8 cellular contexts compared by ENCODE assay signal in the genomic region with DNA sequence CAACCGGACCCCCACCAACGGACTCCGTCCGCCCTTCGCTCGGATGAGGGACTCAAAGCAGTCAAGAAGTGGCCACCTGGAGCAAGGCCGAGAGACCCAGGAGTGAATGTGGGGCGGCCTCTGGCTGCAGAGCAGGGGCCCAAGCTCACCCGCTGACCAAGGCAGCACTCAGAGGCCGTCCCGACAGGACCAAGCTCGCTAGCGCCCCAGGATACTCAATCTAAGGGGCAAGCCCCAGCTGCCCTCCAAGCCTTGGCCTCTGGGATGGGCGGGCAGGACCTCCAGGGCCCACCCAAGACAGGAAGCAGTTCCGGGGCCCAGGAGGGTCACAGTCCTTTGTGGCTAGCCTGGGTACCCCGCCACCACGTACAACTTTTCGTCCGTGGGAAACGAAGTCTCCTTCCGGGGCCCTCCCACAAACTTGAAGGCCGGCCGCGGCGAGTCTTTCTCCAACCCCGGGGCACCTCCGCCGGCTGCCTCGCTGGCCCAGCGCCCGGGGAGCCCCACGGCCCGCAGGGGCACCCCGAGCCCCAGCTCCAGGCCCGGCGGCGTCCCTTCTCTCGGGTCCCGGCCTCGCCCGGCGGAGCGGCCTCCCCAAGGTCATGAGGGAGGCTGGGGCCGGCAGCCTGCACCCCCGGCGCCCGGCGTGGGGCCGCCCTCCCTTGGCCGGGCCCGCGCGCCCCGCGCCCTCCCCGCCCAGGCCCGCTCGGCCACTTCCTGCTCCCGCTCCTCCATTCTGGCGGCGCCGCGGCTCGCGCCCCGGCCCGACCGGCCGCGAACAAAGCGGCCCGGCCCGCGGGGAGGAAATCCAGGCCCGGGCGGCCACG. TPM values are rescaled to one million over a fixed set of nuclear protein-coding genes. Genes with fewer than 3 reads are reported as not detected.
A peak's percentile ranks its signal among the peaks of the same experiment; 100 is the strongest.
DNase-seq lines count a peak whose midpoint lies in the region; ATAC-seq, FAIRE-seq and TF ChIP-seq lines count a peak whose summit lies in the region.

No MANE protein-coding gene starts in this region.

- H3K4me3 ChIP-seq in KMS-11 (IDR thresholded peaks at IDR 0.05; ENCODE audit: insufficient read depth, low read depth, low read length) (no peak overlapping the region), astrocyte (ENCODE audit: insufficient read depth, low read depth, low read length) (peak overlapping the region; percentile 87)

- TF ChIP-seq CTCF in AG09319 (IDR thresholded peaks at IDR 0.05; ENCODE audit: low read depth, low read length) (peak; percentile 7), KMS-11 (conservative IDR thresholded peaks at IDR 0.05; ENCODE audit: low read depth, low read length) (no peak), astrocyte (IDR thresholded peaks at IDR 0.05; ENCODE audit: insufficient read depth, low read depth, low read length) (no peak)

- H3K9ac ChIP-seq in KMS-11 (peak overlapping the region; percentile 37; the same call in 1 of the 2 replicates), astrocyte (ENCODE audit: low read length) (peak overlapping the region; percentile 89)

- no peaks in the 10 kb centered on the region for H3K9me3 ChIP-seq in astrocyte (ENCODE audit: insufficient read depth, low read depth, low read length)

- H2AFZ ChIP-seq in KMS-11 (ENCODE audit: low read depth) (no peak overlapping the region), astrocyte (ENCODE audit: low read depth, low read length) (peak overlapping the region; percentile 18)

- H3K27me3 Mint-ChIP-seq in astrocyte (ENCODE audit: low read depth, unreplicated experiment) (no peaks in the 10 kb centered on the region), immature natural killer cell (ENCODE audit: low read depth in 3 of 3) (peaks cover 2 to 11% (median 4%) of the 10 kb centered on the region in 3 donors)

- H3K4me1 Mint-ChIP-seq in astrocyte (ENCODE audit: low read depth, unreplicated experiment) = peaks cover 25% of the 10 kb centered on the region
- peaks cover 39 to 41% of the 10 kb centered on the region in 2 donors for H3K4me1 Mint-ChIP-seq in immature natural killer cell

- no peak overlapping the region for H3K27ac ChIP-seq in KMS-11
- H3K27ac ChIP-seq in astrocyte (ENCODE audit: low read depth, low read length) = peak overlapping the region; percentile 58

- no peak for FAIRE-seq in astrocyte (lab: Jason Lieb, UNC)

- H4K20me1 ChIP-seq in KMS-11 (ENCODE audit: insufficient read depth) (no peaks in the 10 kb centered on the region), astrocyte (ENCODE audit: insufficient read depth, low read length) (peaks cover 50% of the 10 kb centered on the region)

- no peak for DNase-seq in AG09319 (ENCODE audit: extremely low read depth, low read depth)
- DNase-seq in astrocyte (ENCODE audit: low read depth) = peak; percentile 14
- DNase-seq in immature natural killer cell = peak; percentile 51 to 56 (median 52)
- peak; percentile 40 for DNase-seq in stimulated activated CD8-positive, alpha-beta memory T cell treated with anti-CD3 and anti-CD28 coated beads, Interleukin-4, amount 100 ng/mL, for 48 hours
- DNase-seq in NCI-H345 treated with DMSO at 0.1 percent for 48 hours (lab: John Stamatoyannopoulos, UW; ENCODE audit: unreplicated experiment) = no peak
- no peak for DNase-seq in NCI-H2081 treated with DMSO at 0.1 percent for 48 hours (lab: John Stamatoyannopoulos, UW)

- H3K27me3 ChIP-seq in KMS-11 (ENCODE audit: insufficient read depth, low read depth) (no peaks in the 10 kb centered on the region), astrocyte (ENCODE audit: insufficient read depth, low read length) (peaks cover 3% of the 10 kb centered on the region)

- ATAC-seq in GM19025 (IDR thresholded peaks at IDR 0.05; ENCODE audit: low read depth, unreplicated experiment) = peak; percentile 40

- H3K4me3 Mint-ChIP-seq in astrocyte (ENCODE audit: unreplicated experiment) (peak overlapping the region; percentile 95), immature natural killer cell (peak overlapping the region; percentile 85 to 91 (median 90))

- H3K27ac Mint-ChIP-seq in astrocyte (ENCODE audit: unreplicated experiment) (peak overlapping the region; percentile 85), immature natural killer cell (peak overlapping the region; percentile 64 to 92 (median 84))

- no peaks in the 10 kb centered on the region for H3K9me3 Mint-ChIP-seq in astrocyte (ENCODE audit: unreplicated experiment)
- no peaks in the 10 kb centered on the region for H3K9me3 Mint-ChIP-seq in immature natural killer cell

- H3K36me3 Mint-ChIP-seq in astrocyte (ENCODE audit: low read depth, unreplicated experiment) (peaks cover 5% of the 10 kb centered on the region), immature natural killer cell (no peaks in the 10 kb centered on the region)

- peaks cover 6% of the 10 kb centered on the region; the same call in 1 of the 2 replicates for H3K79me2 ChIP-seq in KMS-11 (ENCODE audit: insufficient read depth, low read depth)
- H3K79me2 ChIP-seq in astrocyte (ENCODE audit: insufficient read depth, low read length) = peaks cover 53% of the 10 kb centered on the region

- peak overlapping the region; percentile 76 for H3K4me2 ChIP-seq in KMS-11
- H3K4me2 ChIP-seq in astrocyte (ENCODE audit: low read length) = peak overlapping the region; percentile 98

- H3K4me1 ChIP-seq in KMS-11 (ENCODE audit: low read depth, poor library complexity, severe bottlenecking) = peaks cover 30% of the 10 kb centered on the region
- H3K4me1 ChIP-seq in astrocyte (ENCODE audit: insufficient read depth, low read length) = peaks cover 21% of the 10 kb centered on the region

- no peaks in the 10 kb centered on the region for H3K36me3 ChIP-seq in KMS-11 (ENCODE audit: insufficient read depth)
- no peaks in the 10 kb centered on the region for H3K36me3 ChIP-seq in astrocyte (ENCODE audit: insufficient read depth, low read length)

RNA-seq across cellular contexts. Expression of a gene that starts 0.7 kb away (rescaled TPM):
- 148 and 155 TPM in 2 replicates for total RNA-seq in astrocyte
- polyA plus RNA-seq in immature natural killer cell = 10 to 100 TPM; 14.8 to 23.3 (median 21.3) TPM

RNA-seq across cellular contexts. Expression of a gene that starts 6.0 kb away (rescaled TPM):
- 6.6 and 6.9 TPM in 2 replicates for total RNA-seq in astrocyte
- polyA plus RNA-seq in immature natural killer cell = 1 to 10 TPM in 2 of 3 donors, under 1 TPM in 1; 0.25 to 2.4 (median 2.0) TPM

RNA-seq across cellular contexts. Expression of a gene that starts 41.9 kb away (rescaled TPM):
- 46.4 and 51.0 TPM in 2 replicates for total RNA-seq in astrocyte
- polyA plus RNA-seq in immature natural killer cell = 100 to 1,000 TPM; 155 to 321 (median 203) TPM

Comparison
In these comparisons a context has a peak if more than half of its experiments do, and no peak if none do; other contexts are left out.
1. DNase-seq: peak in astrocyte (single experiment), immature natural killer cell (3 of 3) and stimulated activated CD8-positive, alpha-beta memory T cell treated with anti-CD3 and anti-CD28 coated beads, Interleukin-4, amount 100 ng/mL, for 48 hours (single experiment); none in AG09319 (single experiment), NCI-H345 treated with DMSO at 0.1 percent for 48 hours (single experiment) and NCI-H2081 treated with DMSO at 0.1 percent for 48 hours (single experiment).